In the genomic region with DNA sequence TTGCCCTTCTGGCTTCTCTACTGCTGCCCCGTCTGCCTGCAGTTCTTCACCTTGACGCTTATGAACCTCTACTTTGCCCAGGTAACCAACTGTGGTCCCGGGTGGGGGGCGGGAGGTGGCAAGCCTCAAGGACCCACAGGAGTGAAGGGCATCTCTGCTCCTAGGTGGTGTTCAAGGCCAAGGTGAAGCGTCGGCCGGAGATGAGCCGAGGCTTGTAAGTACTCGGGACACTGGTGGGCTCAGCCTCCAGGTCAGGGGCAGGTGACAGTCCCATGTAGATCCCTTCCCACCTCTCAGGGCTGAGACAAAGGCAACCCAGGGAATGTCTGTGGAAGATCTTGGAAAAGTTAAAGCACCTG, we compare ENCODE assay signal across 1 cellular context.
TF ChIP-seq lines count a peak whose summit lies in the region.

No MANE protein-coding gene starts in this region.

TF ChIP-seq in GM12878, 131 proteins besides CTCF, POLR2A, EP300 and RAD21:
- no peak for TF ChIP-seq BACH1 (IDR thresholded peaks at IDR 0.05; ENCODE audit: borderline replicate concordance)
- TF ChIP-seq ZNF217 (IDR thresholded peaks at IDR 0.05), result no peak
- TF ChIP-seq, protein P1, sequence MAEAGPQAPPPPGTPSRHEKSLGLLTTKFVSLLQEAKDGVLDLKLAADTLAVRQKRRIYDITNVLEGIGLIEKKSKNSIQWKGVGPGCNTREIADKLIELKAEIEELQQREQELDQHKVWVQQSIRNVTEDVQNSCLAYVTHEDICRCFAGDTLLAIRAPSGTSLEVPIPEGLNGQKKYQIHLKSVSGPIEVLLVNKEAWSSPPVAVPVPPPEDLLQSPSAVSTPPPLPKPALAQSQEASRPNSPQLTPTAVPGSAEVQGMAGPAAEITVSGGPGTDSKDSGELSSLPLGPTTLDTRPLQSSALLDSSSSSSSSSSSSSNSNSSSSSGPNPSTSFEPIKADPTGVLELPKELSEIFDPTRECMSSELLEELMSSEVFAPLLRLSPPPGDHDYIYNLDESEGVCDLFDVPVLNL (IDR thresholded peaks at IDR 0.05; ENCODE audit: low read depth, low read length), result no peak
- no peak for TF ChIP-seq LARP7 (IDR thresholded peaks at IDR 0.05)
